ENCODE assay signal across 14 cellular contexts in genomic region chr21:29418813-29419212, GRCh38.
DNase-seq lines count a peak whose midpoint lies in the region; ATAC-seq and TF ChIP-seq lines count a peak whose summit lies in the region.
"Had no signal": no experiment of that assay in that cellular context is flagged by ENCODE, and none has a peak within 500 bp of the region (broad histone marks: within the 10 kb centered on the region; RNA-seq: fewer than 3 reads in every experiment).

No MANE protein-coding gene starts in this region.

- no peaks in the 10 kb centered on the region for H3K79me2 ChIP-seq in OCI-LY3 (ENCODE audit: low read length)
- H3K79me2 ChIP-seq: hepatocyte had no signal

- H3K9me3 ChIP-seq in OCI-LY3 (ENCODE audit: insufficient read depth, low read length) (no peaks in the 10 kb centered on the region), HAP-1 (no peaks in the 10 kb centered on the region)

- ATAC-seq in GM19468 (IDR thresholded peaks at IDR 0.05; ENCODE audit: extremely low read depth, unreplicated experiment), result peak; percentile 47
- peak; percentile 54 for ATAC-seq in HG03097 (IDR thresholded peaks at IDR 0.05; ENCODE audit: low FRiP score, unreplicated experiment)
- no peak for ATAC-seq in activated CD4-positive, CD25-positive, alpha-beta regulatory T cell treated with anti-CD3 and anti-CD28 coated beads, Interleukin-2, amount 50 U/mL, for 24 hours

- no peak for TF ChIP-seq CTCF in GM13976 (IDR thresholded peaks at IDR 0.05; ENCODE audit: borderline replicate concordance, control extremely low read depth, extremely low read depth, insufficient read depth, missing control alignments)
- TF ChIP-seq CTCF in OCI-LY3 (IDR thresholded peaks at IDR 0.05; ENCODE audit: low read depth, low read length), result no peak

- H3K9ac ChIP-seq in OCI-LY3 (ENCODE audit: low read length), result no peak overlapping the region

- no peaks in the 10 kb centered on the region for H4K20me1 ChIP-seq in OCI-LY3 (ENCODE audit: insufficient read depth, low read length)

- H3K4me1 ChIP-seq in OCI-LY3 (ENCODE audit: low read length), result peaks cover 9% of the 10 kb centered on the region
- H3K4me1 ChIP-seq in HAP-1, result no peaks in the 10 kb centered on the region

- H2AFZ ChIP-seq in OCI-LY3 (ENCODE audit: low read depth, low read length), result no peak overlapping the region
- H2AFZ ChIP-seq: hepatocyte had no signal

- H3K4me3 ChIP-seq in OCI-LY3 (ENCODE audit: low read length) (no peak overlapping the region), HAP-1 (no peak overlapping the region)
- H3K4me3 ChIP-seq: hepatocyte, lung had no signal

- peak; percentile 27 for DNase-seq in GM13976 (ENCODE audit: low spot score)
- DNase-seq in HAP-1 (ENCODE audit: low spot score in 2 of 2), result no peak
- no peak for DNase-seq in DMS79 (lab: John Stamatoyannopoulos, UW)
- DNase-seq in NCI-H128 (lab: John Stamatoyannopoulos, UW; ENCODE audit: unreplicated experiment), result no peak
- DNase-seq: activated T-cell treated with anti-CD3 and anti-CD28 coated beads, Interleukin-2, amount 50 U/mL, for 1 hour; stimulated activated CD4-positive, alpha-beta T cell treated with anti-CD3 and anti-CD28 coated beads, Interleukin-4, amount 100 ng/mL, for 4 hours; substantia nigra had no signal

- H3K36me3 ChIP-seq in OCI-LY3 (replicated peaks; ENCODE audit: low read depth, low read length) (no peaks in the 10 kb centered on the region), HAP-1 (replicated peaks) (no peaks in the 10 kb centered on the region)

- in situ Hi-C loops in GM13976 (cut with MboI; ENCODE audit: low sequenced_read_pairs, unreplicated experiment) (no loop called here), HAP-1 (cut with MboI; ENCODE audit: low sequenced_read_pairs) (no loop called here)

- H3K27ac ChIP-seq in OCI-LY3 (ENCODE audit: low read length), result no peak overlapping the region
- H3K27ac ChIP-seq: hepatocyte, RWPE1 had no signal

- H3K27me3 ChIP-seq in OCI-LY3 (ENCODE audit: low read depth, low read length) (no peaks in the 10 kb centered on the region), HAP-1 (ENCODE audit: low read depth) (no peaks in the 10 kb centered on the region)
- H3K27me3 ChIP-seq: hepatocyte had no signal

- H3K4me2 ChIP-seq in OCI-LY3 (ENCODE audit: low read length), result peak overlapping the region; percentile 21; the same call in 1 of the 2 replicates
- H3K4me2 ChIP-seq: hepatocyte had no signal

Comparison
In these comparisons a context has a peak if more than half of its experiments do, and no peak if none do; other contexts are left out.
1. ATAC-seq: peak in GM19468 (single experiment) and HG03097 (single experiment); none in activated CD4-positive, CD25-positive, alpha-beta regulatory T cell treated with anti-CD3 and anti-CD28 coated beads, Interleukin-2, amount 50 U/mL, for 24 hours (0 of 2).